In the genomic region with DNA sequence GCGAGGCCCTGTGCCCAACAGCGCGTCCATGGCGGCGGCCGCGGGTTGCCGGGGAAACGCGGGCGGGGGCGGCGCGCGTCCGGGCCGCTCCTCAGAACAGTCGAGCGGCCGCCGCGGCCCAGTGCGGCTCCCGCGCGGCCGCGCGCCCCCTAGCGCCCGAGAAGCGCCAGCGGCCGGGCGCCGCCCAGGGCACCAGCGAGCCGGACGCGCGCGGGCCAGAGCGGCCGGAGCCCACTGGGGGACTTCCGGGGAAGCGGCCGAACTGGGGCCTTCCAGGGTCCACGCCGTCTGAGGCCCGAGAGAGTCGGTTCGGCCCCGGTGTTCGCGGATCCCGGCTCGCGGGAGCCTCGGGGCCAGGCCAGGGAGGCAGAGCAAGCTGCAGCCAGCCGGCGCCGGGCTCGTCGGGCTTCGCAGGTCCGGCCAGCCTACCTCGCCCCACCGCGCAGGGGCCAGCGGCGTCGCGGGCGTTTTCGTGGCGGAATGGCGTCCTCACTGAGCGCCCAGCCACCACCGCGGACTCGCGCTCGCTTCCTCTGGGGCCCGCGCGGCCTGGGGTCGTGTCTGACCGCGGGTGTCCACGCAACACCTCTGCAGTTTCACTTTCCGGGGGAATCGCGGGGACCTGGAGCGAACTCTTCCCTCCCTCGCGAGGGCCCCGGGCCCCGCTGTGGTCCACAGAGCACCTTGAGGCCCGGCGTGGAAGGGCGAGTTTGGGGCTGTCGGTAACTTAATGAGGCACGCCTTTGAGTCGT, we compare ENCODE assay signal across 7 cellular contexts. TPM values are rescaled to one million over a fixed set of nuclear protein-coding genes. Genes with fewer than 3 reads are reported as not detected.
DNase-seq lines count a peak whose midpoint lies in the region; ATAC-seq, FAIRE-seq and TF ChIP-seq lines count a peak whose summit lies in the region.

A gene with protein sequence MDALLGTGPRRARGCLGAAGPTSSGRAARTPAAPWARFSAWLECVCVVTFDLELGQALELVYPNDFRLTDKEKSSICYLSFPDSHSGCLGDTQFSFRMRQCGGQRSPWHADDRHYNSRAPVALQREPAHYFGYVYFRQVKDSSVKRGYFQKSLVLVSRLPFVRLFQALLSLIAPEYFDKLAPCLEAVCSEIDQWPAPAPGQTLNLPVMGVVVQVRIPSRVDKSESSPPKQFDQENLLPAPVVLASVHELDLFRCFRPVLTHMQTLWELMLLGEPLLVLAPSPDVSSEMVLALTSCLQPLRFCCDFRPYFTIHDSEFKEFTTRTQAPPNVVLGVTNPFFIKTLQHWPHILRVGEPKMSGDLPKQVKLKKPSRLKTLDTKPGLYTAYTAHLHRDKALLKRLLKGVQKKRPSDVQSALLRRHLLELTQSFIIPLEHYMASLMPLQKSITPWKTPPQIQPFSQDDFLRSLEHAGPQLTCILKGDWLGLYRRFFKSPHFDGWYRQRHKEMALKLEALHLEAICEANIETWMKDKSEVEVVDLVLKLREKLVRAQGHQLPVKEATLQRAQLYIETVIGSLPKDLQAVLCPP (minus strand): TSS at position 54 of the 752 bp plus-strand sequence. CDS start 24 bp downstream, at position 30.

- FAIRE-seq in kidney (lab: Jason Lieb, UNC): no peak

- peak within 1 kb of the TSS; percentile 56 to 75 for H3K4me3 ChIP-seq in kidney (ENCODE audit: low read length in 2 of 2)

- no peaks in the 10 kb centered on the region for H3K9me3 Mint-ChIP-seq in activated B cell treated with CpG ODN at 0.5 μM for 24 hours

- H3K4me3 Mint-ChIP-seq in activated B cell treated with CpG ODN at 0.5 μM for 24 hours: peak within 1 kb of the TSS; percentile 86

- intact Hi-C loops in activated B cell treated with CpG ODN at 0.5 μM for 24 hours (cut with micrococcal nuclease) (loop anchor here (1.0 to 2.0 kb wide), 7 partner anchors 13 to 294 kb away; no protein-coding TSS in a partner anchor), kidney (cut with DNase I) (no loop called here)

- peaks cover 3% of the 10 kb centered on the region for H3K27me3 Mint-ChIP-seq in activated B cell treated with CpG ODN at 0.5 μM for 24 hours

- H3K4me1 ChIP-seq in kidney (ENCODE audit: control insufficient read depth in 1 of 2, insufficient read depth in 1 of 2, low read depth in 1 of 2, low read length in 2 of 2): peaks cover 7 to 8% of the 10 kb centered on the region in 2 donors

- CTCF ChIA-PET in activated B cell treated with CpG ODN at 0.5 μM for 24 hours (lab: Charles Lee): interaction anchor here (0.8 to 3.5 kb wide), 11 partner anchors 12 to 85 kb away, joined by 3 to 28 read pairs (median 5); a partner anchor contains a TSS

- peak within 1 kb of the TSS; percentile 69 to 91 for H3K9ac ChIP-seq in kidney (ENCODE audit: low read length in 2 of 2)

- no peaks in the 10 kb centered on the region for H3K36me3 ChIP-seq in kidney (ENCODE audit: control insufficient read depth in 1 of 2, insufficient read depth in 2 of 2, low read length in 2 of 2)

- H3K27ac Mint-ChIP-seq in activated B cell treated with CpG ODN at 0.5 μM for 24 hours: peak within 1 kb of the TSS; percentile 76

- H3K27ac ChIP-seq in kidney (ENCODE audit: low read depth in 2 of 2, low read length in 2 of 2): peak within 1 kb of the TSS; percentile 80 to 88

- TF ChIP-seq CTCF in GM13977 (IDR thresholded peaks at IDR 0.05; ENCODE audit: extremely low read depth, insufficient read depth, missing control alignments) (peak; percentile 90), activated B cell treated with CpG ODN at 0.5 μM for 24 hours (IDR thresholded peaks at IDR 0.05) (no peak), kidney (IDR thresholded peaks at IDR 0.05; ENCODE audit: borderline replicate concordance, extremely low read depth, insufficient read depth) (peak; percentile 63)

- DNase-seq in GM13977 (ENCODE audit: low spot score): peak; percentile 97
- peak; percentile 11 for DNase-seq in NCI-H2029 treated with DMSO at 0.1 percent for 48 hours (lab: John Stamatoyannopoulos, UW)
- peak; percentile 82 for DNase-seq in activated B cell treated with CpG ODN at 0.5 μM for 24 hours
- DNase-seq in central memory CD4-positive, alpha-beta T cell: peak; percentile 52
- DNase-seq in kidney: peak; percentile 93
- peak; percentile 34 to 64 for DNase-seq in stimulated activated CD4-positive, alpha-beta T cell treated with anti-CD3 and anti-CD28 coated beads, Interleukin-15, amount 100 ng/mL, for 1 hour (ENCODE audit: low read depth in 1 of 2, low spot score in 1 of 2)

- H3K9me3 ChIP-seq in kidney (ENCODE audit: control insufficient read depth in 1 of 2, low read length in 2 of 2): no peaks in the 10 kb centered on the region

- peak; percentile 93 for ATAC-seq in HG02763 (IDR thresholded peaks at IDR 0.05; ENCODE audit: unreplicated experiment)
- ATAC-seq in activated B cell treated with CpG ODN at 0.5 μM for 24 hours (ENCODE audit: low read depth): peak; percentile 92

- POLR2A ChIA-PET in activated B cell treated with CpG ODN at 0.5 μM for 24 hours (lab: Charles Lee): interaction anchor here (0.9 to 3.0 kb wide), 10 partner anchors 12 to 198 kb away, joined by 3 to 23 read pairs (median 6); a partner anchor contains a TSS

- no peaks in the 10 kb centered on the region for H3K36me3 Mint-ChIP-seq in activated B cell treated with CpG ODN at 0.5 μM for 24 hours (ENCODE audit: low read depth)

- H3K4me1 Mint-ChIP-seq in activated B cell treated with CpG ODN at 0.5 μM for 24 hours: peaks cover 20% of the 10 kb centered on the region

- in situ Hi-C loops in GM13977 (cut with MboI; ENCODE audit: low pct_unique_long_range_greater_than_20kb, low sequenced_read_pairs, unreplicated experiment): loop anchor here (10.0 kb wide), 1 partner anchor 52 kb away; a partner anchor contains a TSS

RNA-seq across cellular contexts. Expression of the gene that starts here (rescaled TPM):
- 3.2 and 5.2 TPM in 2 replicates for total RNA-seq in activated B cell treated with CpG ODN at 0.5 μM for 24 hours
- total RNA-seq in kidney: 16.7 TPM
- polyA plus RNA-seq in kidney (ENCODE audit: insufficient read depth, low read depth, low replicate concordance): 14.5 TPM

Comparison
In these comparisons a context has a peak if more than half of its experiments do, and no peak if none do; other contexts are left out.
1. Peak in every context shown above with its lines: DNase-seq, ATAC-seq, H3K4me3 ChIP-seq and H3K27ac ChIP-seq.
2. DNase-seq: peak in every context shown above with its lines; median percentile 97 in GM13977; 93 in kidney; 82 in activated B cell treated with CpG ODN at 0.5 μM for 24 hours; 52 in central memory CD4-positive, alpha-beta T cell; 49 in stimulated activated CD4-positive, alpha-beta T cell treated with anti-CD3 and anti-CD28 coated beads, Interleukin-15, amount 100 ng/mL, for 1 hour; 11 in NCI-H2029 treated with DMSO at 0.1 percent for 48 hours.